In genomic region chr3:154040283-154040682, GRCh38 we compare ENCODE assay signal across 10 cellular contexts.
DNase-seq lines count a peak whose midpoint lies in the region; ATAC-seq, FAIRE-seq and TF ChIP-seq lines count a peak whose summit lies in the region.
"Had no signal": no experiment of that assay in that cellular context is flagged by ENCODE, and none has a peak within 500 bp of the region (broad histone marks: within the 10 kb centered on the region; RNA-seq: fewer than 3 reads in every experiment).

No MANE protein-coding gene starts in this region.

- H2AFZ ChIP-seq in H9 (ENCODE audit: low read length) (no peak overlapping the region), PC-3 (ENCODE audit: low read length) (no peak overlapping the region)

- CTCF ChIA-PET in GM10248 (lab: Yijun Ruan, JAX), result no interaction called here
- CTCF ChIA-PET in PC-3 (lab: Charles Lee), result no interaction called here

- no TSS peak for BruUV-seq in PC-3 (replicated peaks; lab: Mats Ljungman, UMichigan)

- H3K79me1 ChIP-seq in H9 (ENCODE audit: insufficient read depth, low read depth, low read length, poor library complexity, severe bottlenecking), result no peaks in the 10 kb centered on the region

- no peak overlapping the region for H3K4me3 ChIP-seq in PC-3 (ENCODE audit: low read length)
- H3K4me3 ChIP-seq in kidney (ENCODE audit: low read length in 2 of 2), result no peak overlapping the region
- H3K4me3 ChIP-seq: lung, SJSA1 had no signal

- H3K9ac ChIP-seq in H9 (ENCODE audit: extremely low read depth, insufficient read length, low read length) (no peak overlapping the region), PC-3 (ENCODE audit: low read length) (no peak overlapping the region), kidney (ENCODE audit: low read length in 2 of 2) (no peak overlapping the region)

- no peaks in the 10 kb centered on the region for H3K27me3 Mint-ChIP-seq in H9 (ENCODE audit: low read depth)

- H3K9me2 ChIP-seq in PC-3 (replicated peaks; ENCODE audit: low read length), result no peaks in the 10 kb centered on the region

- H3K36me3 ChIP-seq in PC-3 (ENCODE audit: low read depth, low read length) (no peaks in the 10 kb centered on the region), kidney (ENCODE audit: control insufficient read depth in 1 of 2, insufficient read depth in 2 of 2, low read length in 2 of 2) (no peaks in the 10 kb centered on the region)
- H3K36me3 ChIP-seq: SJSA1 had no signal

- no peak overlapping the region for H2BK120ac ChIP-seq in H9 (ENCODE audit: low read depth, low read length, poor library complexity, severe bottlenecking)

- H4K5ac ChIP-seq in H9 (ENCODE audit: insufficient read length, low read depth, low read length), result no peak overlapping the region

- no peak overlapping the region for H2AK5ac ChIP-seq in H9 (ENCODE audit: insufficient read length, low read length)

- H4K8ac ChIP-seq in H9 (replicated peaks; ENCODE audit: insufficient read length, low read depth, low read length), result no peak overlapping the region

- intact Hi-C loops in PC-3 (cut with micrococcal nuclease), result loop anchor here (1.0 to 5.0 kb wide), 2 partner anchors 57 to 213 kb away; no protein-coding TSS in a partner anchor
- intact Hi-C loops in kidney (cut with DNase I), result no loop called here

- H3K23me2 ChIP-seq in H9 (ENCODE audit: insufficient read length, low read depth, low read length, poor library complexity, severe bottlenecking), result no peaks in the 10 kb centered on the region

- no peak overlapping the region for H3K4me2 ChIP-seq in H9 (ENCODE audit: insufficient read depth, insufficient read length, low read length)
- no peak overlapping the region for H3K4me2 ChIP-seq in PC-3 (ENCODE audit: low read length)

- H3K27ac ChIP-seq in H9 (ENCODE audit: insufficient read length, low read depth, low read length), result no peak overlapping the region
- H3K27ac ChIP-seq in PC-3 (ENCODE audit: low read length), result no peak overlapping the region
- no peak overlapping the region for H3K27ac ChIP-seq in kidney (ENCODE audit: low read depth in 2 of 2, low read length in 2 of 2)
- H3K27ac ChIP-seq: SJSA1 had no signal

- no peaks in the 10 kb centered on the region for H3K9me3 Mint-ChIP-seq in H9

- no peak overlapping the region for H3K56ac ChIP-seq in H9 (ENCODE audit: insufficient read length, low read depth, low read length)

- no peaks in the 10 kb centered on the region for H3K36me3 Mint-ChIP-seq in H9 (ENCODE audit: insufficient read depth in 1 of 3, low read depth in 3 of 3)

- FAIRE-seq in kidney (lab: Jason Lieb, UNC), result no peak

- no peak overlapping the region for H3K27ac Mint-ChIP-seq in H9

- H3K4me1 Mint-ChIP-seq in H9, result no peaks in the 10 kb centered on the region

- no peak overlapping the region for H4K91ac ChIP-seq in H9 (ENCODE audit: insufficient read length, low read depth, low read length)

- POLR2A ChIA-PET in GM10248 (lab: Yijun Ruan, JAX) (no interaction called here), PC-3 (lab: Charles Lee; ENCODE audit: unreplicated experiment) (no interaction called here)

- DNase-seq in GM10248 (ENCODE audit: extremely low spot score), result no peak
- no peak for DNase-seq in H9
- DNase-seq in PC-3, result peak; percentile 69
- no peak for DNase-seq in kidney
- no peak for DNase-seq in NCI-H2196 (lab: John Stamatoyannopoulos, UW; ENCODE audit: unreplicated experiment)
- no peak for DNase-seq in cortex of kidney (lab: John Stamatoyannopoulos, UW)
- DNase-seq in GM20000 (ENCODE audit: low spot score), result no peak
- no peak for DNase-seq in NK-92 treated with Interleukin-12 subunit alpha and Interleukin-12 subunit beta, amount 100 ng/mL, for 24 hours (lab: John Stamatoyannopoulos, UW)

- no peak overlapping the region for H2BK12ac ChIP-seq in H9 (ENCODE audit: insufficient read length, low read depth, low read length)

- TF ChIP-seq CTCF in GM10248 (IDR thresholded peaks at IDR 0.05; ENCODE audit: control extremely low read depth, extremely low read depth, low read depth, missing control alignments) (peak; percentile 22), H9 (conservative IDR thresholded peaks at IDR 0.05) (peak; percentile 28; the same call in 1 of the 3 replicates), PC-3 (conservative IDR thresholded peaks at IDR 0.05; ENCODE audit: low read depth, low read length) (peak; percentile 68), kidney (IDR thresholded peaks at IDR 0.05; ENCODE audit: borderline replicate concordance, extremely low read depth, insufficient read depth) (peak; percentile 12), GM20000 (IDR thresholded peaks at IDR 0.05; ENCODE audit: extremely low read depth, missing control alignments) (no peak)

- H2BK5ac ChIP-seq in H9 (ENCODE audit: insufficient read length, low read length), result no peak overlapping the region

- peak; percentile 93 for ATAC-seq in PC-3

- no peaks in the 10 kb centered on the region for H3K27me3 ChIP-seq in H9 (ENCODE audit: insufficient read depth, low read length)
- 0 out of 2 replicates have a peak, but pooled peaks cover 4% of the 10 kb centered on the region for H3K27me3 ChIP-seq in PC-3 (ENCODE audit: low read length)
- H3K27me3 ChIP-seq: SJSA1 had no signal

- no peaks in the 10 kb centered on the region for H3F3A ChIP-seq in PC-3 (ENCODE audit: low read length, unreplicated experiment)

- no peak overlapping the region for H2BK20ac ChIP-seq in H9 (ENCODE audit: low read depth, low read length, poor library complexity, severe bottlenecking)

- no peak overlapping the region for H3K4me3 Mint-ChIP-seq in H9

- no peaks in the 10 kb centered on the region for H4K20me1 ChIP-seq in H9 (ENCODE audit: control insufficient read depth, insufficient read depth, insufficient read length)
- no peaks in the 10 kb centered on the region for H4K20me1 ChIP-seq in PC-3 (ENCODE audit: low read length)

- H3K23ac ChIP-seq in H9 (ENCODE audit: insufficient read length, low read depth, low read length), result no peak overlapping the region

- H3T11ph ChIP-seq in H9 (ENCODE audit: low read length), result no peak overlapping the region

- H3K9me3 ChIP-seq in H9 (ENCODE audit: control insufficient read depth, low read depth, low read length), result no peaks in the 10 kb centered on the region
- H3K9me3 ChIP-seq in PC-3 (ENCODE audit: low read length), result no peaks in the 10 kb centered on the region
- no peaks in the 10 kb centered on the region for H3K9me3 ChIP-seq in kidney (ENCODE audit: control insufficient read depth in 1 of 2, low read length in 2 of 2)
- H3K9me3 ChIP-seq: SJSA1 had no signal

- H3K4me1 ChIP-seq in H9 (ENCODE audit: insufficient read depth, low read length) (no peaks in the 10 kb centered on the region), PC-3 (ENCODE audit: insufficient read depth, low read length) (no peaks in the 10 kb centered on the region), kidney (ENCODE audit: control insufficient read depth in 1 of 2, insufficient read depth in 1 of 2, low read depth in 1 of 2, low read length in 2 of 2) (no peaks in the 10 kb centered on the region)
- H3K4me1 ChIP-seq: SJSA1 had no signal

- H3K14ac ChIP-seq in H9 (ENCODE audit: insufficient read depth, low read length), result no peak overlapping the region

- no peak overlapping the region for H3K4ac ChIP-seq in H9 (ENCODE audit: low read depth, low read length)

- H3K79me2 ChIP-seq in H9 (ENCODE audit: insufficient read depth, low read length), result no peaks in the 10 kb centered on the region
- no peaks in the 10 kb centered on the region for H3K79me2 ChIP-seq in PC-3 (ENCODE audit: low read length)

- H3K18ac ChIP-seq in H9 (ENCODE audit: insufficient read length, low read depth, low read length), result no peak overlapping the region

- H2BK15ac ChIP-seq in H9 (ENCODE audit: low read depth, low read length), result no peak overlapping the region
